Comparison of ENCODE assay signal across 16 cellular contexts in genomic region chr9:77497322-77498198, GRCh38.
DNase-seq lines count a peak whose midpoint lies in the region; ATAC-seq and TF ChIP-seq lines count a peak whose summit lies in the region.
"Had no signal": no experiment of that assay in that cellular context is flagged by ENCODE, and none has a peak within 500 bp of the region (broad histone marks: within the 10 kb centered on the region; RNA-seq: fewer than 3 reads in every experiment).

No MANE protein-coding gene starts in this region.

- H3K4me3 Mint-ChIP-seq in osteocyte (ENCODE audit: unreplicated experiment) (no peak overlapping the region), HFFc6 (no peak overlapping the region)
- H3K4me3 Mint-ChIP-seq: B cell; CD8-positive, alpha-beta T cell; H9 had no signal

- H3F3A ChIP-seq in SK-N-SH (replicated peaks; ENCODE audit: insufficient read depth): peaks cover 19% of the 10 kb centered on the region

- ATAC-seq in SK-N-SH treated with all-trans-retinoic acid at 6 μM for 48 hours: no peak
- ATAC-seq in left colon: peak; percentile 83
- ATAC-seq in GM19328 (IDR thresholded peaks at IDR 0.05; ENCODE audit: unreplicated experiment): no peak
- ATAC-seq: CD8-positive, alpha-beta T cell had no signal

- H3K4me1 Mint-ChIP-seq in osteocyte (ENCODE audit: unreplicated experiment): peaks cover 45% of the 10 kb centered on the region
- H3K4me1 Mint-ChIP-seq in HFFc6 (ENCODE audit: low read depth): peaks cover 22% of the 10 kb centered on the region
- H3K4me1 Mint-ChIP-seq: B cell had no signal

- H3K27me3 Mint-ChIP-seq in osteocyte (ENCODE audit: unreplicated experiment) (no peaks in the 10 kb centered on the region), HFFc6 (ENCODE audit: insufficient read depth) (peaks cover 2% of the 10 kb centered on the region)
- H3K27me3 Mint-ChIP-seq: B cell had no signal

- H3K27me3 ChIP-seq in SK-N-SH (ENCODE audit: insufficient read depth): no peaks in the 10 kb centered on the region
- H3K27me3 ChIP-seq: BLaER1 treated with 17β-estradiol and CSF1 and Interleukin-3, amounts not matched to agents 10 nM and 100 nM had no signal

- CTCF ChIA-PET in SK-N-SH (lab: Yijun Ruan, JAX): interaction anchor here (0.6 to 1.4 kb wide), 5 partner anchors 50 to 550 kb away, joined by 3 read pairs; no protein-coding TSS in a partner anchor

- POLR2A ChIA-PET in SK-N-SH (lab: Yijun Ruan, JAX): no interaction called here

- H3K4me1 ChIP-seq in SK-N-SH (ENCODE audit: control insufficient read depth in 1 of 2, insufficient read depth in 2 of 2, low read depth in 1 of 2, low read length in 1 of 2): peaks cover 3 to 19% of the 10 kb centered on the region in 2 experiments; a peak in 3 of 4 replicates

- H3K9me3 ChIP-seq in SK-N-SH: no peaks in the 10 kb centered on the region

- TF ChIP-seq CTCF in SK-N-SH (IDR thresholded peaks at IDR 0.05) (no peak), osteocyte (IDR thresholded peaks at IDR 0.05) (no peak), HFFc6 (IDR thresholded peaks at IDR 0.05) (no peak)

- intact Hi-C loops in left colon (cut with DNase I, micrococcal nuclease): no loop called here

- H3K36me3 Mint-ChIP-seq in osteocyte (ENCODE audit: unreplicated experiment): peaks cover 2% of the 10 kb centered on the region
- H3K36me3 Mint-ChIP-seq in HFFc6 (ENCODE audit: low read depth): no peaks in the 10 kb centered on the region
- H3K36me3 Mint-ChIP-seq: CD8-positive, alpha-beta T cell had no signal

- H3K4me3 ChIP-seq in SK-N-SH (ENCODE audit: low read depth in 2 of 2, low read length in 1 of 2): no peak overlapping the region
- H3K4me3 ChIP-seq: BLaER1 treated with 17β-estradiol and CSF1 and Interleukin-3, amounts not matched to agents 10 nM and 100 nM had no signal

- peak in 1 of 2 experiments; percentile 73; a peak in 2 of 4 replicates for TF ChIP-seq EP300 in SK-N-SH (IDR thresholded peaks at IDR 0.05; ENCODE audit: borderline replicate concordance in 1 of 2, low read depth in 1 of 2, low read length in 1 of 2)

- no peaks in the 10 kb centered on the region for H3K36me3 ChIP-seq in SK-N-SH (replicated peaks in 1 of 2; ENCODE audit: control insufficient read depth in 1 of 2, insufficient read depth in 2 of 2, low read length in 1 of 2)
- H3K36me3 ChIP-seq: BLaER1 treated with 17β-estradiol and CSF1 and Interleukin-3, amounts not matched to agents 10 nM and 100 nM had no signal

- TF ChIP-seq RAD21 in SK-N-SH (IDR thresholded peaks at IDR 0.05; ENCODE audit: low read length): no peak

- no peak overlapping the region for H3K9ac ChIP-seq in SK-N-SH
- H3K9ac ChIP-seq: BLaER1 treated with 17β-estradiol and CSF1 and Interleukin-3, amounts not matched to agents 10 nM and 100 nM had no signal

- no peak overlapping the region for H2AFZ ChIP-seq in SK-N-SH (ENCODE audit: low read depth)

- H3K27ac ChIP-seq in SK-N-SH (ENCODE audit: low read depth in 2 of 2, low read length in 1 of 2): peak overlapping the region; percentile 7 to 91; a peak in 2 of 4 replicates
- H3K27ac ChIP-seq: 22Rv1; BLaER1 treated with 17β-estradiol and CSF1 and Interleukin-3, amounts not matched to agents 10 nM and 100 nM had no signal

- H3K9me3 Mint-ChIP-seq in osteocyte (ENCODE audit: unreplicated experiment) (no peaks in the 10 kb centered on the region), HFFc6 (no peaks in the 10 kb centered on the region)
- H3K9me3 Mint-ChIP-seq: CD8-positive, alpha-beta T cell; H9 had no signal

- no peaks in the 10 kb centered on the region for H4K20me1 ChIP-seq in SK-N-SH (ENCODE audit: insufficient read depth)
- H4K20me1 ChIP-seq: BLaER1 treated with 17β-estradiol and CSF1 and Interleukin-3, amounts not matched to agents 10 nM and 100 nM had no signal

- peak; percentile 26 for DNase-seq in SK-N-SH
- DNase-seq in SK-N-DZ (ENCODE audit: low spot score): peak; percentile 77
- no peak for DNase-seq in left colon
- no peak for DNase-seq in osteocyte (ENCODE audit: extremely low spot score, unreplicated experiment)
- no peak for DNase-seq in HFFc6
- DNase-seq in NCI-H1092 treated with DMSO at 0.1 percent for 48 hours (lab: John Stamatoyannopoulos, UW): no peak
- DNase-seq: Calu3; CD8-positive, alpha-beta T cell; DMS79 treated with DMSO at 0.1 percent for 48 hours; GF-D8; H9 had no signal

- H3K27ac Mint-ChIP-seq in osteocyte (ENCODE audit: unreplicated experiment) (peak overlapping the region; percentile 24), HFFc6 (no peak overlapping the region)
- H3K27ac Mint-ChIP-seq: B cell; CD8-positive, alpha-beta T cell had no signal

- no peaks in the 10 kb centered on the region for H3K9me2 ChIP-seq in SK-N-SH

- no peak overlapping the region for H3K4me2 ChIP-seq in SK-N-SH
- H3K4me2 ChIP-seq: BLaER1 treated with 17β-estradiol and CSF1 and Interleukin-3, amounts not matched to agents 10 nM and 100 nM had no signal

- H3K79me2 ChIP-seq in SK-N-SH (ENCODE audit: insufficient read depth): no peaks in the 10 kb centered on the region

- WGBS in SK-N-SH (ENCODE audit: low lambda C conversion rate): 87% methylated on average over 6 of the region's 6 CpGs

TF ChIP-seq in SK-N-SH, 30 proteins besides CTCF, POLR2A, EP300 and RAD21:
- TF ChIP-seq MXI1 (IDR thresholded peaks at IDR 0.05; ENCODE audit: low read depth, low read length): no peak
- TF ChIP-seq, protein P1, sequence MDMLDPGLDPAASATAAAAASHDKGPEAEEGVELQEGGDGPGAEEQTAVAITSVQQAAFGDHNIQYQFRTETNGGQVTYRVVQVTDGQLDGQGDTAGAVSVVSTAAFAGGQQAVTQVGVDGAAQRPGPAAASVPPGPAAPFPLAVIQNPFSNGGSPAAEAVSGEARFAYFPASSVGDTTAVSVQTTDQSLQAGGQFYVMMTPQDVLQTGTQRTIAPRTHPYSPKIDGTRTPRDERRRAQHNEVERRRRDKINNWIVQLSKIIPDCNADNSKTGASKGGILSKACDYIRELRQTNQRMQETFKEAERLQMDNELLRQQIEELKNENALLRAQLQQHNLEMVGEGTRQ (IDR thresholded peaks at IDR 0.05; ENCODE audit: borderline replicate concordance, low read depth, low read length): no peak
- no peak for TF ChIP-seq EZH2phosphoT487 (IDR thresholded peaks at IDR 0.05; ENCODE audit: borderline replicate concordance, low read depth)
- TF ChIP-seq TCF12 (IDR thresholded peaks at IDR 0.05): peak; percentile 34; the same call in 1 of the 2 replicates
- no peak for TF ChIP-seq ELF1 (IDR thresholded peaks at IDR 0.05)
- TF ChIP-seq GATA2 (CRISPR knock-in tag; IDR thresholded peaks at IDR 0.05): peak; percentile 17; the same call in 1 of the 2 replicates
- TF ChIP-seq SMC3 (IDR thresholded peaks at IDR 0.05; ENCODE audit: low read depth, low read length): no peak

TF ChIP-seq in SK-N-SH treated with all-trans-retinoic acid at 6 μM for 48 hours, 23 proteins besides CTCF, POLR2A, EP300 and RAD21:
- TF ChIP-seq ZNF565 (CRISPR knock-in tag; conservative IDR thresholded peaks at IDR 0.05; ENCODE audit: low read depth) (no peak), ISL1 (CRISPR knock-in tag; IDR thresholded peaks at IDR 0.05) (no peak), ZFP30 (CRISPR knock-in tag; IDR thresholded peaks at IDR 0.05) (no peak), CSDC2 (CRISPR knock-in tag; IDR thresholded peaks at IDR 0.05) (no peak), PPARA (CRISPR knock-in tag; IDR thresholded peaks at IDR 0.05; ENCODE audit: borderline replicate concordance) (no peak), ARNTL (CRISPR knock-in tag; IDR thresholded peaks at IDR 0.05; ENCODE audit: borderline replicate concordance, low read depth) (no peak), GLIS3 (CRISPR knock-in tag; IDR thresholded peaks at IDR 0.05) (no peak), RARB (CRISPR knock-in tag; IDR thresholded peaks at IDR 0.05) (no peak), ZNF70 (CRISPR knock-in tag; IDR thresholded peaks at IDR 0.05) (no peak), TCF4 (CRISPR knock-in tag; IDR thresholded peaks at IDR 0.05; ENCODE audit: borderline replicate concordance) (no peak; the same call in 1 of the 2 replicates)
- TF ChIP-seq, protein P2, sequence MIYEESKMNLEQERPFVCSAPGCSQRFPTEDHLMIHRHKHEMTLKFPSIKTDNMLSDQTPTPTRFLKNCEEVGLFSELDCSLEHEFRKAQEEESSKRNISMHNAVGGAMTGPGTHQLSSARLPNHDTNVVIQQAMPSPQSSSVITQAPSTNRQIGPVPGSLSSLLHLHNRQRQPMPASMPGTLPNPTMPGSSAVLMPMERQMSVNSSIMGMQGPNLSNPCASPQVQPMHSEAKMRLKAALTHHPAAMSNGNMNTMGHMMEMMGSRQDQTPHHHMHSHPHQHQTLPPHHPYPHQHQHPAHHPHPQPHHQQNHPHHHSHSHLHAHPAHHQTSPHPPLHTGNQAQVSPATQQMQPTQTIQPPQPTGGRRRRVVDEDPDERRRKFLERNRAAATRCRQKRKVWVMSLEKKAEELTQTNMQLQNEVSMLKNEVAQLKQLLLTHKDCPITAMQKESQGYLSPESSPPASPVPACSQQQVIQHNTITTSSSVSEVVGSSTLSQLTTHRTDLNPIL (CRISPR knock-in tag; IDR thresholded peaks at IDR 0.05; ENCODE audit: low read depth): no peak
- TF ChIP-seq, protein P3, sequence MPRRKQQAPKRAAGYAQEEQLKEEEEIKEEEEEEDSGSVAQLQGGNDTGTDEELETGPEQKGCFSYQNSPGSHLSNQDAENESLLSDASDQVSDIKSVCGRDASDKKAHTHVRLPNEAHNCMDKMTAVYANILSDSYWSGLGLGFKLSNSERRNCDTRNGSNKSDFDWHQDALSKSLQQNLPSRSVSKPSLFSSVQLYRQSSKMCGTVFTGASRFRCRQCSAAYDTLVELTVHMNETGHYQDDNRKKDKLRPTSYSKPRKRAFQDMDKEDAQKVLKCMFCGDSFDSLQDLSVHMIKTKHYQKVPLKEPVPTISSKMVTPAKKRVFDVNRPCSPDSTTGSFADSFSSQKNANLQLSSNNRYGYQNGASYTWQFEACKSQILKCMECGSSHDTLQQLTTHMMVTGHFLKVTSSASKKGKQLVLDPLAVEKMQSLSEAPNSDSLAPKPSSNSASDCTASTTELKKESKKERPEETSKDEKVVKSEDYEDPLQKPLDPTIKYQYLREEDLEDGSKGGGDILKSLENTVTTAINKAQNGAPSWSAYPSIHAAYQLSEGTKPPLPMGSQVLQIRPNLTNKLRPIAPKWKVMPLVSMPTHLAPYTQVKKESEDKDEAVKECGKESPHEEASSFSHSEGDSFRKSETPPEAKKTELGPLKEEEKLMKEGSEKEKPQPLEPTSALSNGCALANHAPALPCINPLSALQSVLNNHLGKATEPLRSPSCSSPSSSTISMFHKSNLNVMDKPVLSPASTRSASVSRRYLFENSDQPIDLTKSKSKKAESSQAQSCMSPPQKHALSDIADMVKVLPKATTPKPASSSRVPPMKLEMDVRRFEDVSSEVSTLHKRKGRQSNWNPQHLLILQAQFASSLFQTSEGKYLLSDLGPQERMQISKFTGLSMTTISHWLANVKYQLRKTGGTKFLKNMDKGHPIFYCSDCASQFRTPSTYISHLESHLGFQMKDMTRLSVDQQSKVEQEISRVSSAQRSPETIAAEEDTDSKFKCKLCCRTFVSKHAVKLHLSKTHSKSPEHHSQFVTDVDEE (CRISPR knock-in tag; IDR thresholded peaks at IDR 0.05): no peak
TF ChIP-seq in SK-N-SH treated with all-trans-retinoic acid at 6 μM for 48 hours: peak in this region for 0.

Comparison
In these comparisons a context has a peak if more than half of its experiments do, and no peak if none do; other contexts are left out.
1. DNase-seq: peak in SK-N-SH (single experiment) and SK-N-DZ (single experiment); none in left colon (0 of 2), osteocyte (single experiment), HFFc6 (single experiment) and NCI-H1092 treated with DMSO at 0.1 percent for 48 hours (single experiment).